24 cellular contexts compared by ENCODE assay signal in the genomic region with DNA sequence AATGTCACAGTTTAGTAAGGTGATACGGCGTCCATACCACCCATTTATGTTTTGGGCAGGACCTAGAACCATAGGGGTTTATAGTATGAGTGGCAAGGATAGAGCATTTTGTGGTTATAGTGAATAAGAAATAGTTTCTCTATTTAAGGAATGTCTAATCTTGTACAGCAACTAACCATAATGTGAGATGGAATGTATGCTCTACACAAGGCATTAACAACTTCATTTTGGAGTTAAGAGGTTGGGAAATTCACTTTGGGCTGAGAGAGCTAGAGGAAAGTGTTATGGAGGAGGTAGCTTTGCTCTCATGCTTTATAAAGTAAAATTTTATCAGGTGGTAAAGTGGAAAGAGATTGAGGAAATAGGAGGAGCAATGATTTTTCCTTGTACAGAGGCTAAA. TPM values are rescaled to one million over a fixed set of nuclear protein-coding genes. Genes with fewer than 3 reads are reported as not detected.
DNase-seq lines count a peak whose midpoint lies in the region; ATAC-seq lines count a peak whose summit lies in the region.
"Had no signal": no experiment of that assay in that cellular context is flagged by ENCODE, and none has a peak within 500 bp of the region (broad histone marks: within the 10 kb centered on the region; RNA-seq: fewer than 3 reads in every experiment).

No MANE protein-coding gene starts in this region.

- H3K36me3 ChIP-seq in GM23248 (ENCODE audit: low read depth) (peaks cover 10% of the 10 kb centered on the region), adipocyte (ENCODE audit: control insufficient read depth, insufficient read depth, low read length, severe bottlenecking) (peaks cover 1% of the 10 kb centered on the region)

- H2AFZ ChIP-seq in GM23248 = no peak overlapping the region

- H3F3A ChIP-seq in GM23248 (ENCODE audit: insufficient read depth) = peaks cover 28% of the 10 kb centered on the region

- peaks cover 6% of the 10 kb centered on the region; the same call in 1 of the 2 replicates for H4K20me1 ChIP-seq in GM23248 (ENCODE audit: insufficient read depth)

- peaks cover 43% of the 10 kb centered on the region for H3K79me2 ChIP-seq in GM23248 (ENCODE audit: insufficient read depth)

- H3K9me2 ChIP-seq in GM23248 (ENCODE audit: insufficient read depth) = no peaks in the 10 kb centered on the region

- H3K4me2 ChIP-seq in GM23248 (ENCODE audit: unreplicated experiment) = no peak overlapping the region

- H3K9me3 ChIP-seq in GM23248 (ENCODE audit: low read depth) (no peaks in the 10 kb centered on the region), adipocyte (ENCODE audit: control insufficient read depth, low read length) (no peaks in the 10 kb centered on the region)
- H3K9me3 ChIP-seq: right lobe of liver, SJCRH30 had no signal

- no peak overlapping the region for H3K27ac ChIP-seq in GM23248
- H3K27ac ChIP-seq: right lobe of liver, SJCRH30 had no signal

- H3K9ac ChIP-seq in GM23248 (no peak overlapping the region), adipocyte (ENCODE audit: low read length) (no peak overlapping the region)

- peak; percentile 17 for DNase-seq in AG08395 (ENCODE audit: low spot score)
- DNase-seq in GM23248 = peak; percentile 38
- DNase-seq in adipocyte (ENCODE audit: low read depth) = peak; percentile 38
- DNase-seq in iris pigment epithelial cell (ENCODE audit: low read depth) = peak; percentile 62
- DNase-seq in NCI-H510A (lab: John Stamatoyannopoulos, UW) = no peak
- DNase-seq in AML-193 (lab: John Stamatoyannopoulos, UW) = no peak
- DNase-seq: ACHN; activated CD4-positive, alpha-beta memory T cell treated with anti-CD3 and anti-CD28 coated beads for 36 hours; activated CD8-positive, alpha-beta memory T cell treated with anti-CD3 and anti-CD28 coated beads, Interleukin-2, amount 50 U/mL, for 4 hours; EL; glutamatergic neuron; kidney; NCI-H1105 treated with DMSO at 0.1 percent for 48 hours; NCI-H2029; NCI-H748 treated with DMSO at 0.1 percent for 48 hours; right lobe of liver; stimulated activated CD4-positive, alpha-beta T cell treated with anti-CD3 and anti-CD28 coated beads, Interleukin-4, amount 100 ng/mL, for 4 hours; stimulated activated naive B cell treated with anti-CD40 and anti-IgM and Interleukin-4, amounts not matched to agents 10 μg/mL and 1 μg/mL and 100 μg/mL, for 72 hours had no signal

- H3K4me3 ChIP-seq in GM23248 = no peak overlapping the region
- H3K4me3 ChIP-seq in adipocyte (ENCODE audit: low read length) = no peak overlapping the region
- H3K4me3 ChIP-seq: lung, right lobe of liver, SJCRH30 had no signal

- peaks cover 12% of the 10 kb centered on the region for H3K4me1 ChIP-seq in GM23248 (ENCODE audit: insufficient read depth)
- H3K4me1 ChIP-seq in adipocyte (ENCODE audit: control insufficient read depth, insufficient read depth, low read length) = peaks cover 7% of the 10 kb centered on the region
- H3K4me1 ChIP-seq: SJCRH30 had no signal

- H3K27me3 ChIP-seq in GM23248 (replicated peaks; ENCODE audit: insufficient read depth) = no peaks in the 10 kb centered on the region
- H3K27me3 ChIP-seq in adipocyte (replicated peaks; ENCODE audit: control insufficient read depth, insufficient read depth, low read length) = no peaks in the 10 kb centered on the region
- H3K27me3 ChIP-seq: right lobe of liver, SJCRH30 had no signal

- ATAC-seq in GM18867 (IDR thresholded peaks at IDR 0.05; ENCODE audit: unreplicated experiment) = no peak
- ATAC-seq in GM18520 (IDR thresholded peaks at IDR 0.05; ENCODE audit: unreplicated experiment) = no peak
- ATAC-seq: activated CD4-positive, CD25-positive, alpha-beta regulatory T cell treated with anti-CD3 and anti-CD28 coated beads, Interleukin-2, amount 50 U/mL, for 24 hours; activated T-helper 17 cell treated with anti-CD3 and anti-CD28 coated beads, Interleukin-2, amount 50 U/mL, for 72 hours; right lobe of liver; stimulated activated naive B cell treated with anti-CD40 and anti-IgM and Interleukin-4, amounts not matched to agents 10 μg/mL and 1 μg/mL and 100 μg/mL, for 72 hours had no signal

- in situ Hi-C loops in GM23248 (cut with MboI) = no loop called here

- 100% methylated on average over 2 of the region's 2 CpGs for WGBS in GM23248 (ENCODE audit: low coverage in 1 of 2, low lambda C conversion rate in 2 of 2, missing lambda C conversion rate in 2 of 2), 2 experiments

RNA-seq across cellular contexts. Expression of a gene that starts 3.0 kb away (rescaled TPM):
- 307 and 310 TPM in 2 replicates for total RNA-seq in GM23248 (2014; rRNA removed; shearing (Covaris generic))
- 79.0 and 84.7 TPM in 2 replicates for polyA plus RNA-seq in GM23248 (2016; fragmentation: Nextera tagmentation; extraction: Ambion mirVana)

RNA-seq across cellular contexts. Expression of a gene that starts 33.2 kb away (rescaled TPM):
- total RNA-seq in GM23248 (2014; rRNA removed; shearing (Covaris generic)) = 27.6 and 27.9 TPM in 2 replicates
- 45.4 TPM in 2 replicates for polyA plus RNA-seq in GM23248 (2016; fragmentation: Nextera tagmentation; extraction: Ambion mirVana)
- total RNA-seq: SJCRH30 had no signal

RNA-seq across cellular contexts. Expression of a gene that starts 47.0 kb away (rescaled TPM):
- total RNA-seq in GM23248 (2014; rRNA removed; shearing (Covaris generic)) = 47.4 and 54.3 TPM in 2 replicates
- polyA plus RNA-seq in GM23248 (2016; fragmentation: Nextera tagmentation; extraction: Ambion mirVana) = 44.4 and 51.1 TPM in 2 replicates

Comparison
In these comparisons a context has a peak if more than half of its experiments do, and no peak if none do; other contexts are left out.
1. DNase-seq: peak in AG08395 (single experiment), GM23248 (single experiment), adipocyte (single experiment) and iris pigment epithelial cell (single experiment); none in NCI-H510A (single experiment) and AML-193 (0 of 2).